ENCODE assay signal across 1 cellular context in genomic region chr9:133331221-133331620, GRCh38.
TF ChIP-seq lines count a peak whose summit lies in the region.

No MANE protein-coding gene starts in this region.

TF ChIP-seq in H1, 55 proteins besides CTCF, POLR2A, EP300 and RAD21:
- TF ChIP-seq POLR2AphosphoS5 (IDR thresholded peaks at IDR 0.05; ENCODE audit: low read depth, low read length) (peak; percentile 29; the same call in 1 of the 2 replicates), BACH1 (IDR thresholded peaks at IDR 0.05; ENCODE audit: low read length) (no peak)
